Comparison of ENCODE assay signal across 34 cellular contexts in the genomic region with DNA sequence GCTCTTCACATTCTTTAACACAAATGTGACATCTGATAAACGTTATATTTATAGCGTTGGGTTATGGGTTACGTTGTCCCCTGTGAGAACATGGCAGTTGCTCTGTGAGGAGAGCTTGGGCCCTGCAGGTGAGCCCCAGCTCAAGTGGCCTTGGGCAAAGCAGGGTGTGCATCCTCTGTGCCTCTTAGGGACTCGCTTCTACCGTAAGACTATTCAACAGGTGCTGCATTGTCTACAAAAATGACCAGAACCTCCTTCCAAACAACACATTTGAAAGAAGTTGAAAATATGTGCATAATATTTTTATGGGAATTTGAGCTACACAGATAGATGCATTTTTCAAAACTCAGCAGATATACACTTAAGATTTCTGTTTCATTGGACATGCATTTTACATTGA.
"Had no signal": no experiment of that assay in that cellular context is flagged by ENCODE, and none has a peak within 500 bp of the region (broad histone marks: within the 10 kb centered on the region; RNA-seq: fewer than 3 reads in every experiment).

No MANE protein-coding gene starts in this region.

- H3K4me1 ChIP-seq: adrenal gland, body of pancreas, breast epithelium had no signal

- H3K9me3 ChIP-seq: adrenal gland, body of pancreas, breast epithelium had no signal

- ATAC-seq: activated CD8-positive, alpha-beta T cell treated with anti-CD3 and anti-CD28 coated beads for 36 hours; activated naive CD4-positive, alpha-beta T cell treated with anti-CD3 and anti-CD28 coated beads, Interleukin-2, amount 50 U/mL, for 72 hours; activated T-cell treated with anti-CD3 and anti-CD28 coated beads, Interleukin-2, amount 50 U/mL, for 4 hours; activated T-cell treated with anti-CD3 and anti-CD28 coated beads, Interleukin-2, amount 50 U/mL, for 72 hours; activated T-helper 17 cell treated with anti-CD3 and anti-CD28 coated beads, Interleukin-2, amount 50 U/mL, for 72 hours; body of pancreas had no signal

- H3K36me3 Mint-ChIP-seq: activated CD4-positive, alpha-beta memory T cell treated with anti-CD3 and anti-CD28 coated beads for 36 hours; activated naive CD4-positive, alpha-beta T cell treated with anti-CD3 and anti-CD28 coated beads, Interleukin-2, amount 50 U/mL, for 72 hours; activated naive CD8-positive, alpha-beta T cell treated with anti-CD3 and anti-CD28 coated beads for 36 hours had no signal

- H3K4me3 Mint-ChIP-seq: activated B cell treated with CpG ODN at 0.5 μM for 24 hours; activated CD4-positive, alpha-beta memory T cell treated with anti-CD3 and anti-CD28 coated beads for 36 hours; activated CD4-positive, alpha-beta T cell treated with anti-CD3 and anti-CD28 coated beads, Interleukin-2, amount 10 ng/mL, durations not matched to agents 24 days and 14 days; activated CD8-positive, alpha-beta T cell treated with anti-CD3 and anti-CD28 coated beads for 36 hours; activated naive CD4-positive, alpha-beta T cell treated with anti-CD3 and anti-CD28 coated beads for 36 hours; activated naive CD8-positive, alpha-beta T cell treated with anti-CD3 and anti-CD28 coated beads for 36 hours; activated T-cell treated with anti-CD3 and anti-CD28 coated beads, Interleukin-2, amount 50 U/mL, for 4 hours; activated T-cell treated with anti-CD3 and anti-CD28 coated beads, Interleukin-2, amount 50 U/mL, for 72 hours; activated T-helper 1 cell treated with anti-CD3 and anti-CD28 coated beads, Interleukin-12 subunit alpha, Interleukin-12 subunit beta, Interleukin-2, Interleukin-4 antibody, amounts not matched to agents 30 ng/mL and 10 ng/mL and 1 ng/mL, durations not matched to agents 14 hours and 24 hours and 36 hours; activated T-helper 17 cell treated with anti-CD3 and anti-CD28 coated beads, Interleukin-2, amount 50 U/mL, for 72 hours; T-helper 1 cell treated with Interleukin-12 subunit alpha and Interleukin-12 subunit beta and Interleukin-4 antibody, amounts not matched to agents 30 μg/mL and 1 μg/mL, for 36 hours; T-helper 2 cell treated with Interferon-gamma antibody and Interleukin-4, amounts not matched to agents 5 μg/mL and 100 μg/mL, for 36 hours had no signal

- H3K36me3 ChIP-seq: adrenal gland, brain microvascular endothelial cell, breast epithelium had no signal

- DNase-seq: activated B cell treated with CpG ODN at 0.5 μM for 24 hours; activated CD4-positive, alpha-beta memory T cell treated with anti-CD3 and anti-CD28 coated beads for 36 hours; activated CD4-positive, alpha-beta T cell treated with anti-CD3 and anti-CD28 coated beads for 4 hours; activated CD4-positive, alpha-beta T cell treated with anti-CD3 and anti-CD28 coated beads, Interleukin-2, amount 10 ng/mL, durations not matched to agents 24 days and 14 days; activated CD4-positive, alpha-beta T cell treated with anti-CD3 and anti-CD28 coated beads, Interleukin-2, amount 50 U/mL, for 1 hour; activated CD4-positive, alpha-beta T cell treated with anti-CD3 and anti-CD28 coated beads, Interleukin-2, amount 50 U/mL, for 4 hours; activated CD4-positive, CD25-positive, alpha-beta regulatory T cell treated with anti-CD3 and anti-CD28 coated beads, Interleukin-2, amount 50 U/mL, for 72 hours; activated CD8-positive, alpha-beta memory T cell treated with anti-CD3 and anti-CD28 coated beads, Interleukin-2, amount 50 U/mL, for 4 hours; activated CD8-positive, alpha-beta T cell treated with anti-CD3 and anti-CD28 coated beads for 36 hours; activated effector memory CD4-positive, alpha-beta T cell treated with anti-CD3 and anti-CD28 coated beads, Interleukin-2, amount 50 U/mL, for 16 hours; activated gamma-delta T cell treated with Interleukin-2 at 50 U/mL for 16 hours; activated naive CD4-positive, alpha-beta T cell; activated naive CD4-positive, alpha-beta T cell treated with anti-CD3 and anti-CD28 coated beads for 36 hours; activated naive CD4-positive, alpha-beta T cell treated with anti-CD3 and anti-CD28 coated beads, Interleukin-2, amount 50 U/mL, for 16 hours; activated naive CD8-positive, alpha-beta T cell treated with anti-CD3 and anti-CD28 coated beads for 36 hours; activated T-cell treated with anti-CD3 and anti-CD28 coated beads for 4 hours; activated T-cell treated with anti-CD3 and anti-CD28 coated beads, Interleukin-2, amount 50 U/mL, for 1 hour; activated T-cell treated with anti-CD3 and anti-CD28 coated beads, Interleukin-2, amount 50 U/mL, for 4 hours; activated T-cell treated with anti-CD3 and anti-CD28 coated beads, Interleukin-2, amount 50 U/mL, for 72 hours; adrenal gland; amniotic stem cell; aorta; body of pancreas; brain microvascular endothelial cell; central memory CD4-positive, alpha-beta T cell; T-helper 2 cell; T-helper 9 cell had no signal

- H3K27ac ChIP-seq: adrenal gland, body of pancreas, brain microvascular endothelial cell, breast epithelium, VCaP had no signal

- H3K4me3 ChIP-seq: adrenal gland, body of pancreas, breast epithelium had no signal

- H3K27me3 Mint-ChIP-seq: activated B cell treated with CpG ODN at 0.5 μM for 24 hours; activated CD4-positive, alpha-beta memory T cell treated with anti-CD3 and anti-CD28 coated beads for 36 hours; activated naive CD8-positive, alpha-beta T cell treated with anti-CD3 and anti-CD28 coated beads for 36 hours; activated T-helper 17 cell treated with anti-CD3 and anti-CD28 coated beads, Interleukin-2, amount 50 U/mL, for 72 hours had no signal

- H3K27ac Mint-ChIP-seq: activated B cell treated with CpG ODN at 0.5 μM for 24 hours; activated CD4-positive, alpha-beta memory T cell treated with anti-CD3 and anti-CD28 coated beads for 36 hours; activated CD4-positive, alpha-beta T cell treated with anti-CD3 and anti-CD28 coated beads, Interleukin-2, amount 10 ng/mL, durations not matched to agents 24 days and 14 days; activated CD8-positive, alpha-beta T cell treated with anti-CD3 and anti-CD28 coated beads for 36 hours; activated naive CD4-positive, alpha-beta T cell treated with anti-CD3 and anti-CD28 coated beads for 36 hours; activated naive CD4-positive, alpha-beta T cell treated with anti-CD3 and anti-CD28 coated beads, Interleukin-2, amount 50 U/mL, for 72 hours; activated naive CD8-positive, alpha-beta T cell treated with anti-CD3 and anti-CD28 coated beads for 36 hours; activated T-cell treated with anti-CD3 and anti-CD28 coated beads, Interleukin-2, amount 50 U/mL, for 72 hours; activated T-helper 1 cell treated with anti-CD3 and anti-CD28 coated beads, Interleukin-12 subunit alpha, Interleukin-12 subunit beta, Interleukin-2, Interleukin-4 antibody, amounts not matched to agents 30 ng/mL and 10 ng/mL and 1 ng/mL, durations not matched to agents 14 hours and 24 hours and 36 hours; activated T-helper 17 cell treated with anti-CD3 and anti-CD28 coated beads, Interleukin-2, amount 50 U/mL, for 72 hours; T-helper 1 cell treated with Interleukin-12 subunit alpha and Interleukin-12 subunit beta and Interleukin-4 antibody, amounts not matched to agents 30 μg/mL and 1 μg/mL, for 36 hours; T-helper 2 cell treated with Interferon-gamma antibody and Interleukin-4, amounts not matched to agents 5 μg/mL and 100 μg/mL, for 36 hours had no signal

- H3K9me3 Mint-ChIP-seq: activated B cell treated with CpG ODN at 0.5 μM for 24 hours; activated CD4-positive, alpha-beta memory T cell treated with anti-CD3 and anti-CD28 coated beads for 36 hours; activated CD4-positive, alpha-beta T cell treated with anti-CD3 and anti-CD28 coated beads, Interleukin-2, amount 10 ng/mL, durations not matched to agents 24 days and 14 days; activated CD8-positive, alpha-beta T cell treated with anti-CD3 and anti-CD28 coated beads for 36 hours; activated naive CD4-positive, alpha-beta T cell treated with anti-CD3 and anti-CD28 coated beads for 36 hours; activated naive CD4-positive, alpha-beta T cell treated with anti-CD3 and anti-CD28 coated beads, Interleukin-2, amount 50 U/mL, for 72 hours; activated naive CD8-positive, alpha-beta T cell treated with anti-CD3 and anti-CD28 coated beads for 36 hours; activated T-cell treated with anti-CD3 and anti-CD28 coated beads, Interleukin-2, amount 50 U/mL, for 4 hours; activated T-cell treated with anti-CD3 and anti-CD28 coated beads, Interleukin-2, amount 50 U/mL, for 72 hours; activated T-helper 1 cell treated with anti-CD3 and anti-CD28 coated beads, Interleukin-12 subunit alpha, Interleukin-12 subunit beta, Interleukin-2, Interleukin-4 antibody, amounts not matched to agents 30 ng/mL and 10 ng/mL and 1 ng/mL, durations not matched to agents 14 hours and 24 hours and 36 hours; activated T-helper 17 cell treated with anti-CD3 and anti-CD28 coated beads, Interleukin-2, amount 50 U/mL, for 72 hours; T-helper 1 cell treated with Interleukin-12 subunit alpha and Interleukin-12 subunit beta and Interleukin-4 antibody, amounts not matched to agents 30 μg/mL and 1 μg/mL, for 36 hours; T-helper 2 cell treated with Interferon-gamma antibody and Interleukin-4, amounts not matched to agents 5 μg/mL and 100 μg/mL, for 36 hours had no signal

- H3K4me1 Mint-ChIP-seq: activated B cell treated with CpG ODN at 0.5 μM for 24 hours; activated CD4-positive, alpha-beta T cell treated with anti-CD3 and anti-CD28 coated beads, Interleukin-2, amount 10 ng/mL, durations not matched to agents 24 days and 14 days; activated naive CD8-positive, alpha-beta T cell treated with anti-CD3 and anti-CD28 coated beads for 36 hours; activated T-helper 17 cell treated with anti-CD3 and anti-CD28 coated beads, Interleukin-2, amount 50 U/mL, for 72 hours had no signal

- H3K27me3 ChIP-seq: adrenal gland, body of pancreas, brain microvascular endothelial cell, breast epithelium had no signal
